ENCODE assay signal across 8 cellular contexts in the genomic region with DNA sequence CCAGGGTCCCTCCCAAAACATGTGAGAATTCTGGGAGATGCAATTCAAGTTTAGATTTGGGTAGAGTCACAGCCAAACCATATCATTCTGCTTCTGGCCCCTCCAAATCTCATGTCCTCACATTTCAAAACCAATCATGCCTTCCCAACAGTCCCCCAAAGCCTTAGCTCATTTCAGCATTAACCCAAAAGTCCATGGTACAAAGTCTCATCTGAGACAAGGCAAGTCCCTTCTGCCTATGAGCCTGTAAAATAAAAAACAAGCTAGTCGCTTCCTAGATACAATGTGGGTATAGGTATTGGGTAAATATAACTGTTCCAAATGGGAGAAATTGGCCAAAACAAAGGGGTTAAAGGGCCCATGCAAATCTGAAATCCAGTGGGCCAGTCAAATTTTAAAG. TPM values are rescaled to one million over a fixed set of nuclear protein-coding genes. Genes with fewer than 3 reads are reported as not detected.
A peak's percentile ranks its signal among the peaks of the same experiment; 100 is the strongest.
DNase-seq lines count a peak whose midpoint lies in the region; ATAC-seq, FAIRE-seq and TF ChIP-seq lines count a peak whose summit lies in the region.
"Not testable (repeated sequence)": the region's sequence is repeated elsewhere in the genome, so short reads cannot be mapped to it uniquely, and the experiment has no call there.
"Had no signal": no experiment of that assay in that cellular context is flagged by ENCODE, and none has a peak within 500 bp of the region (broad histone marks: within the 10 kb centered on the region; RNA-seq: fewer than 3 reads in every experiment).

No MANE protein-coding gene starts in this region.

- H3K9me3 ChIP-seq in DND-41 (ENCODE audit: insufficient read depth, low read length, severe bottlenecking); Loucy (ENCODE audit: insufficient read depth, low read depth, low read length); kidney (ENCODE audit: control insufficient read depth in 1 of 2, low read length in 2 of 2); mucosa of rectum (ENCODE audit: control insufficient read depth in 2 of 2, low read length in 2 of 2); smooth muscle cell (replicated peaks; ENCODE audit: low read depth): not testable (repeated sequence)

- not testable (repeated sequence) for H3K9me2 ChIP-seq in Loucy (replicated peaks; ENCODE audit: low read depth, low read length)

- not testable (repeated sequence) for FAIRE-seq in kidney (lab: Jason Lieb, UNC)

- WGBS in smooth muscle cell (ENCODE audit: low lambda C conversion rate): 100% methylated on average over 1 of the region's 1 CpG

- H3K4me1 ChIP-seq in DND-41 (ENCODE audit: insufficient read depth, low read length) (peaks cover 45% of the 10 kb centered on the region), Loucy (ENCODE audit: insufficient read depth, low read length, poor library complexity, severe bottlenecking) (peaks cover 39% of the 10 kb centered on the region), mucosa of rectum (ENCODE audit: control insufficient read depth in 2 of 2, insufficient read depth in 2 of 2, low read length in 2 of 2) (peaks cover 0 to 17% of the 10 kb centered on the region in 2 donors)
- not testable (repeated sequence) for H3K4me1 ChIP-seq in kidney (ENCODE audit: control insufficient read depth in 1 of 2, insufficient read depth in 1 of 2, low read depth in 1 of 2, low read length in 2 of 2); smooth muscle cell (ENCODE audit: low read depth)

- H3K9ac ChIP-seq in DND-41 (ENCODE audit: low read depth, low read length); kidney (ENCODE audit: low read length in 2 of 2); mucosa of rectum (ENCODE audit: low read depth in 1 of 2, low read length in 2 of 2); smooth muscle cell (ENCODE audit: low read depth): not testable (repeated sequence)
- H3K9ac ChIP-seq in Loucy (ENCODE audit: low read depth, low read length, poor library complexity, severe bottlenecking): peak overlapping the region; percentile 50

- not testable (repeated sequence) for H4K20me1 ChIP-seq in DND-41 (ENCODE audit: insufficient read depth, low read length); Loucy (ENCODE audit: insufficient read depth, low read length, poor library complexity, severe bottlenecking); smooth muscle cell (ENCODE audit: low read depth)

- intact Hi-C loops in dendritic cell treated with granulocyte-macrophage colony-stimulating factor and Interleukin-4, amounts not matched to agents 40 ng/mL and 50 ng/mL, for 4 days (cut with micrococcal nuclease); kidney (cut with DNase I): not testable (repeated sequence)

- H3K27ac Mint-ChIP-seq in dendritic cell treated with granulocyte-macrophage colony-stimulating factor and Interleukin-4, amounts not matched to agents 40 ng/mL and 50 ng/mL, for 4 days: peak overlapping the region; percentile 75

- not testable (repeated sequence) for ATAC-seq in DND-41 (ENCODE audit: insufficient read depth, low read depth)

- H3K9me3 Mint-ChIP-seq in dendritic cell treated with granulocyte-macrophage colony-stimulating factor and Interleukin-4, amounts not matched to agents 40 ng/mL and 50 ng/mL, for 4 days: peaks cover 53% of the 10 kb centered on the region

- not testable (repeated sequence) for H3K4me3 ChIP-seq in DND-41 (ENCODE audit: low read depth in 1 of 2, low read length in 2 of 2); Loucy (ENCODE audit: low read length, poor library complexity, severe bottlenecking); kidney (ENCODE audit: low read length in 2 of 2); mucosa of rectum (ENCODE audit: low read length in 2 of 2); smooth muscle cell

- not testable (repeated sequence) for H3K27me3 Mint-ChIP-seq in dendritic cell treated with granulocyte-macrophage colony-stimulating factor and Interleukin-4, amounts not matched to agents 40 ng/mL and 50 ng/mL, for 4 days

- H3K4me2 ChIP-seq in DND-41 (ENCODE audit: insufficient read depth, low read length); Loucy (ENCODE audit: low read depth, low read length, poor library complexity, severe bottlenecking); smooth muscle cell: not testable (repeated sequence)

- peaks cover 19% of the 10 kb centered on the region for H3K36me3 Mint-ChIP-seq in dendritic cell treated with granulocyte-macrophage colony-stimulating factor and Interleukin-4, amounts not matched to agents 40 ng/mL and 50 ng/mL, for 4 days (ENCODE audit: low read depth)

- DNase-seq in DND-41; kidney; smooth muscle cell (lab: John Stamatoyannopoulos, UW; ENCODE audit: unreplicated experiment): not testable (repeated sequence)

- H3K36me3 ChIP-seq in DND-41 (ENCODE audit: insufficient read depth, low read length); Loucy (ENCODE audit: insufficient read depth, low read length); kidney (ENCODE audit: control insufficient read depth in 1 of 2, insufficient read depth in 2 of 2, low read length in 2 of 2); mucosa of rectum (ENCODE audit: control insufficient read depth in 2 of 2, insufficient read depth in 2 of 2, low read length in 2 of 2); smooth muscle cell (ENCODE audit: low read depth): not testable (repeated sequence)

- not testable (repeated sequence) for H3F3A ChIP-seq in Loucy (ENCODE audit: low read depth); smooth muscle cell (ENCODE audit: low read depth)

- not testable (repeated sequence) for H3K4me3 Mint-ChIP-seq in dendritic cell treated with granulocyte-macrophage colony-stimulating factor and Interleukin-4, amounts not matched to agents 40 ng/mL and 50 ng/mL, for 4 days

- H2AFZ ChIP-seq in DND-41 (ENCODE audit: low read depth, low read length); Loucy (ENCODE audit: low read length); smooth muscle cell (ENCODE audit: low read depth): not testable (repeated sequence)

- not testable (repeated sequence) for TF ChIP-seq CTCF in DND-41 (IDR thresholded peaks at IDR 0.05; ENCODE audit: borderline replicate concordance, extremely low read depth, low read length, poor library complexity, severe bottlenecking); Loucy (conservative IDR thresholded peaks at IDR 0.05; ENCODE audit: low read length); VCaP (conservative IDR thresholded peaks at IDR 0.05); kidney (IDR thresholded peaks at IDR 0.05; ENCODE audit: borderline replicate concordance, extremely low read depth, insufficient read depth); smooth muscle cell (IDR thresholded peaks at IDR 0.05; ENCODE audit: borderline replicate concordance, insufficient read depth, poor library complexity, severe bottlenecking)

- not testable (repeated sequence) for H3K79me2 ChIP-seq in DND-41 (ENCODE audit: insufficient read depth, low read length); Loucy (ENCODE audit: insufficient read depth, low read length); smooth muscle cell (ENCODE audit: low read depth)

- not testable (repeated sequence) for H3K27me3 ChIP-seq in DND-41 (ENCODE audit: insufficient read depth, low read length, poor library complexity); Loucy (ENCODE audit: insufficient read depth, low read length, poor library complexity, severe bottlenecking); mucosa of rectum (ENCODE audit: control insufficient read depth in 2 of 2, insufficient read depth in 2 of 2, low read length in 2 of 2); smooth muscle cell (ENCODE audit: low read depth)

- peaks cover 40% of the 10 kb centered on the region for H3K4me1 Mint-ChIP-seq in dendritic cell treated with granulocyte-macrophage colony-stimulating factor and Interleukin-4, amounts not matched to agents 40 ng/mL and 50 ng/mL, for 4 days (ENCODE audit: low read depth)

- H3K27ac ChIP-seq in DND-41 (ENCODE audit: low read length) (peak overlapping the region; percentile 53), VCaP (peak overlapping the region; percentile 64), kidney (ENCODE audit: low read depth in 2 of 2, low read length in 2 of 2) (peak overlapping the region; percentile 69 to 81), mucosa of rectum (ENCODE audit: low read depth in 2 of 2, low read length in 2 of 2) (peak overlapping the region; percentile 71 to 85), smooth muscle cell (ENCODE audit: low read depth) (peak overlapping the region; percentile 82)

RNA-seq across cellular contexts. Expression of a gene that starts 59.7 kb away (rescaled TPM):
- 126 TPM for total RNA-seq in kidney
- 99.2 TPM for polyA plus RNA-seq in kidney (ENCODE audit: insufficient read depth, low read depth, low replicate concordance)
- total RNA-seq in smooth muscle cell: 26.4 and 31.6 TPM in 2 replicates
- 41.3 and 98.8 TPM in 2 replicates for polyA plus RNA-seq in smooth muscle cell
- total RNA-seq: CD4-positive, CD25-positive, alpha-beta regulatory T cell had no signal
